15 cellular contexts compared by ENCODE assay signal in genomic region chr21:44766014-44766817, GRCh38. TPM values are rescaled to one million over a fixed set of nuclear protein-coding genes. Genes with fewer than 3 reads are reported as not detected.
DNase-seq lines count a peak whose midpoint lies in the region; ATAC-seq, FAIRE-seq and TF ChIP-seq lines count a peak whose summit lies in the region.
"Had no signal": no experiment of that assay in that cellular context is flagged by ENCODE, and none has a peak within 500 bp of the region (broad histone marks: within the 10 kb centered on the region; RNA-seq: fewer than 3 reads in every experiment).

No MANE protein-coding gene starts in this region.

- H3K4me2 ChIP-seq in MM.1S (ENCODE audit: low read depth, low read length) (peak overlapping the region; percentile 31; the same call in 1 of the 2 replicates), astrocyte (ENCODE audit: low read length) (peak overlapping the region; percentile 17), osteoblast (ENCODE audit: insufficient read depth, low read length) (peak overlapping the region; percentile 39)

- ATAC-seq in activated T-cell treated with anti-CD3 and anti-CD28 coated beads, Interleukin-2, amount 50 U/mL, for 4 hours: no peak
- ATAC-seq in HG03039 (IDR thresholded peaks at IDR 0.05; ENCODE audit: unreplicated experiment): no peak

- H3K4me1 ChIP-seq in MM.1S (ENCODE audit: low read length) (no peaks in the 10 kb centered on the region; the same call in 1 of the 2 replicates), astrocyte (ENCODE audit: insufficient read depth, low read length) (peaks cover 13% of the 10 kb centered on the region), osteoblast (ENCODE audit: insufficient read depth, low read length) (peaks cover 8% of the 10 kb centered on the region)
- H3K4me1 ChIP-seq: parathyroid adenoma had no signal

- peaks cover 23% of the 10 kb centered on the region for H3K4me1 Mint-ChIP-seq in activated T-cell treated with anti-CD3 and anti-CD28 coated beads, Interleukin-2, amount 50 U/mL, for 24 hours (ENCODE audit: low read depth)
- peaks cover 14% of the 10 kb centered on the region for H3K4me1 Mint-ChIP-seq in activated T-cell treated with anti-CD3 and anti-CD28 coated beads, Interleukin-2, amount 50 U/mL, for 4 hours (ENCODE audit: low read depth)
- peaks cover 9% of the 10 kb centered on the region for H3K4me1 Mint-ChIP-seq in astrocyte (ENCODE audit: low read depth, unreplicated experiment)

- H3K9ac ChIP-seq in MM.1S (ENCODE audit: low read length) (no peak overlapping the region), astrocyte (ENCODE audit: low read length) (no peak overlapping the region)
- H3K9ac ChIP-seq: parathyroid adenoma had no signal

- H2AFZ ChIP-seq in MM.1S (ENCODE audit: low read length) (no peak overlapping the region), astrocyte (ENCODE audit: low read depth, low read length) (no peak overlapping the region), osteoblast (ENCODE audit: low read length) (no peak overlapping the region)
- H2AFZ ChIP-seq: parathyroid adenoma had no signal

- H3F3A ChIP-seq in MM.1S (ENCODE audit: insufficient read depth, low read length): no peaks in the 10 kb centered on the region

- H3K27me3 ChIP-seq in MM.1S (replicated peaks; ENCODE audit: insufficient read depth, low read length) (peaks cover 18% of the 10 kb centered on the region; the same call in 1 of the 2 replicates), astrocyte (ENCODE audit: insufficient read depth, low read length) (no peaks in the 10 kb centered on the region), osteoblast (ENCODE audit: insufficient read depth, low read length) (no peaks in the 10 kb centered on the region)
- H3K27me3 ChIP-seq: thyroid gland had no signal

- H3K4me3 Mint-ChIP-seq in activated T-cell treated with anti-CD3 and anti-CD28 coated beads, Interleukin-2, amount 50 U/mL, for 24 hours: no peak overlapping the region
- H3K4me3 Mint-ChIP-seq in activated T-cell treated with anti-CD3 and anti-CD28 coated beads, Interleukin-2, amount 50 U/mL, for 4 hours: no peak overlapping the region
- H3K4me3 Mint-ChIP-seq in astrocyte (ENCODE audit: unreplicated experiment): no peak overlapping the region

- H3K79me2 ChIP-seq in MM.1S (ENCODE audit: low read length) (no peaks in the 10 kb centered on the region), astrocyte (ENCODE audit: insufficient read depth, low read length) (no peaks in the 10 kb centered on the region), osteoblast (ENCODE audit: insufficient read depth, low read length) (no peaks in the 10 kb centered on the region)
- H3K79me2 ChIP-seq: parathyroid adenoma had no signal

- H3K9me3 ChIP-seq in MM.1S (replicated peaks; ENCODE audit: insufficient read depth, low read length) (no peaks in the 10 kb centered on the region), astrocyte (ENCODE audit: insufficient read depth, low read depth, low read length) (no peaks in the 10 kb centered on the region), osteoblast (ENCODE audit: low read depth, low read length) (no peaks in the 10 kb centered on the region)
- H3K9me3 ChIP-seq: thyroid gland had no signal

- no peak overlapping the region for H3K4me3 ChIP-seq in MM.1S (ENCODE audit: low read length)
- no peak overlapping the region for H3K4me3 ChIP-seq in astrocyte (ENCODE audit: insufficient read depth, low read depth, low read length)
- H3K4me3 ChIP-seq in osteoblast (ENCODE audit: insufficient read depth, low read length): no peak overlapping the region
- H3K4me3 ChIP-seq: thyroid gland had no signal

- no peaks in the 10 kb centered on the region for H3K27me3 Mint-ChIP-seq in activated T-cell treated with anti-CD3 and anti-CD28 coated beads, Interleukin-2, amount 50 U/mL, for 24 hours
- no peaks in the 10 kb centered on the region for H3K27me3 Mint-ChIP-seq in activated T-cell treated with anti-CD3 and anti-CD28 coated beads, Interleukin-2, amount 50 U/mL, for 4 hours (ENCODE audit: low read depth)
- peaks cover 3% of the 10 kb centered on the region for H3K27me3 Mint-ChIP-seq in astrocyte (ENCODE audit: low read depth, unreplicated experiment)
- H3K27me3 Mint-ChIP-seq: memory B cell had no signal

- H4K20me1 ChIP-seq in MM.1S (ENCODE audit: insufficient read depth, low read length) (no peaks in the 10 kb centered on the region), astrocyte (ENCODE audit: insufficient read depth, low read length) (peaks cover 13% of the 10 kb centered on the region), osteoblast (ENCODE audit: insufficient read depth, low read length) (no peaks in the 10 kb centered on the region)

- H3K36me3 ChIP-seq in MM.1S (replicated peaks; ENCODE audit: insufficient read depth, low read length) (peaks cover 7% of the 10 kb centered on the region; the same call in 1 of the 2 replicates), astrocyte (ENCODE audit: insufficient read depth, low read length) (peaks cover 11% of the 10 kb centered on the region), osteoblast (ENCODE audit: insufficient read depth, low read length) (peaks cover 17% of the 10 kb centered on the region)

- TF ChIP-seq CTCF in MM.1S (IDR thresholded peaks at IDR 0.05; ENCODE audit: low read length) (no peak), astrocyte (IDR thresholded peaks at IDR 0.05; ENCODE audit: insufficient read depth, low read depth, low read length) (no peak), osteoblast (IDR thresholded peaks at IDR 0.05; ENCODE audit: extremely low read depth, low read depth, low read length) (no peak), GM13976 (IDR thresholded peaks at IDR 0.05; ENCODE audit: borderline replicate concordance, control extremely low read depth, extremely low read depth, insufficient read depth, missing control alignments) (no peak)

- no peaks in the 10 kb centered on the region for H3K9me2 ChIP-seq in MM.1S (replicated peaks; ENCODE audit: insufficient read depth, low read length)

- no peak for FAIRE-seq in astrocyte (lab: Jason Lieb, UNC)

- H3K36me3 Mint-ChIP-seq in activated T-cell treated with anti-CD3 and anti-CD28 coated beads, Interleukin-2, amount 50 U/mL, for 24 hours (ENCODE audit: low read depth): peaks cover 34% of the 10 kb centered on the region
- peaks cover 12% of the 10 kb centered on the region for H3K36me3 Mint-ChIP-seq in activated T-cell treated with anti-CD3 and anti-CD28 coated beads, Interleukin-2, amount 50 U/mL, for 4 hours (ENCODE audit: insufficient read depth)
- peaks cover 4% of the 10 kb centered on the region for H3K36me3 Mint-ChIP-seq in astrocyte (ENCODE audit: low read depth, unreplicated experiment)

- no peaks in the 10 kb centered on the region for H3K9me3 Mint-ChIP-seq in activated T-cell treated with anti-CD3 and anti-CD28 coated beads, Interleukin-2, amount 50 U/mL, for 24 hours
- H3K9me3 Mint-ChIP-seq in activated T-cell treated with anti-CD3 and anti-CD28 coated beads, Interleukin-2, amount 50 U/mL, for 4 hours: no peaks in the 10 kb centered on the region
- H3K9me3 Mint-ChIP-seq in astrocyte (ENCODE audit: unreplicated experiment): no peaks in the 10 kb centered on the region
- H3K9me3 Mint-ChIP-seq: memory B cell had no signal

- in situ Hi-C loops in GM13976 (cut with MboI; ENCODE audit: low sequenced_read_pairs, unreplicated experiment): no loop called here

- H3K27ac Mint-ChIP-seq in activated T-cell treated with anti-CD3 and anti-CD28 coated beads, Interleukin-2, amount 50 U/mL, for 24 hours: peak overlapping the region; percentile 79
- no peak overlapping the region for H3K27ac Mint-ChIP-seq in astrocyte (ENCODE audit: unreplicated experiment)

- DNase-seq in activated T-cell treated with anti-CD3 and anti-CD28 coated beads, Interleukin-2, amount 50 U/mL, for 24 hours: no peak
- DNase-seq in activated T-cell treated with anti-CD3 and anti-CD28 coated beads, Interleukin-2, amount 50 U/mL, for 4 hours: no peak
- DNase-seq in MM.1S: no peak
- no peak for DNase-seq in astrocyte (ENCODE audit: low read depth)
- peak; percentile 86 for DNase-seq in osteoblast (ENCODE audit: insufficient read length, low spot score, missing footprints)
- no peak for DNase-seq in SK-N-DZ (ENCODE audit: low spot score)
- DNase-seq in GM13976 (ENCODE audit: low spot score): no peak
- DNase-seq: cortex of kidney, NCI-H1048, thyroid gland had no signal

- H3K27ac ChIP-seq in MM.1S (ENCODE audit: low read length): no peak overlapping the region
- H3K27ac ChIP-seq in astrocyte (ENCODE audit: low read depth, low read length): no peak overlapping the region
- no peak overlapping the region for H3K27ac ChIP-seq in osteoblast (ENCODE audit: low read depth, low read length)
- H3K27ac ChIP-seq: parathyroid adenoma, thyroid gland had no signal

RNA-seq across cellular contexts. Expression of gene UBE2G2, which starts 35.4 kb away (rescaled TPM):
- total RNA-seq in activated T-cell treated with anti-CD3 and anti-CD28 coated beads, Interleukin-2, amount 50 U/mL, for 4 hours: 100 to 1,000 TPM; 138 to 144 (median 140) TPM
- total RNA-seq in astrocyte: 63.8 and 74.5 TPM in 2 replicates
- 75.3 and 94.3 TPM in 2 replicates for total RNA-seq in osteoblast
- 67.0 and 82.2 TPM in 2 replicates for polyA plus RNA-seq in SK-N-DZ (2014; cell fraction: cytosol; rRNA removed)
- 61.5 and 95.7 TPM in 2 replicates for polyA plus RNA-seq in SK-N-DZ (2014; cell fraction: nucleus; rRNA removed)

RNA-seq across cellular contexts. Expression of gene SUMO3, which starts 51.6 kb away (rescaled TPM):
- total RNA-seq in activated T-cell treated with anti-CD3 and anti-CD28 coated beads, Interleukin-2, amount 50 U/mL, for 4 hours: 100 to 1,000 TPM in 1 of 3 donors, 10 to 100 TPM in 2; 87.0 to 107 (median 93.4) TPM
- total RNA-seq in astrocyte: 72.7 and 83.5 TPM in 2 replicates
- total RNA-seq in osteoblast: 80.7 and 82.8 TPM in 2 replicates
- 59.1 and 62.5 TPM in 2 replicates for polyA plus RNA-seq in SK-N-DZ (2014; cell fraction: cytosol; rRNA removed)
- polyA plus RNA-seq in SK-N-DZ (2014; cell fraction: nucleus; rRNA removed): 17.8 and 27.2 TPM in 2 replicates

RNA-seq across cellular contexts. Expression of gene TSPEAR, which starts 54.8 kb away (rescaled TPM):
- not detected for total RNA-seq in activated T-cell treated with anti-CD3 and anti-CD28 coated beads, Interleukin-2, amount 50 U/mL, for 4 hours
- not detected in 2 replicates for total RNA-seq in astrocyte
- total RNA-seq in osteoblast: not detected in 2 replicates
- not detected in 2 replicates for polyA plus RNA-seq in SK-N-DZ (2014; cell fraction: cytosol; rRNA removed)
- polyA plus RNA-seq in SK-N-DZ (2014; cell fraction: nucleus; rRNA removed): not detected in 2 replicates
- total RNA-seq: HT-29, OCI-LY7 had no signal
